ENCODE assay signal across 8 cellular contexts in the genomic region with DNA sequence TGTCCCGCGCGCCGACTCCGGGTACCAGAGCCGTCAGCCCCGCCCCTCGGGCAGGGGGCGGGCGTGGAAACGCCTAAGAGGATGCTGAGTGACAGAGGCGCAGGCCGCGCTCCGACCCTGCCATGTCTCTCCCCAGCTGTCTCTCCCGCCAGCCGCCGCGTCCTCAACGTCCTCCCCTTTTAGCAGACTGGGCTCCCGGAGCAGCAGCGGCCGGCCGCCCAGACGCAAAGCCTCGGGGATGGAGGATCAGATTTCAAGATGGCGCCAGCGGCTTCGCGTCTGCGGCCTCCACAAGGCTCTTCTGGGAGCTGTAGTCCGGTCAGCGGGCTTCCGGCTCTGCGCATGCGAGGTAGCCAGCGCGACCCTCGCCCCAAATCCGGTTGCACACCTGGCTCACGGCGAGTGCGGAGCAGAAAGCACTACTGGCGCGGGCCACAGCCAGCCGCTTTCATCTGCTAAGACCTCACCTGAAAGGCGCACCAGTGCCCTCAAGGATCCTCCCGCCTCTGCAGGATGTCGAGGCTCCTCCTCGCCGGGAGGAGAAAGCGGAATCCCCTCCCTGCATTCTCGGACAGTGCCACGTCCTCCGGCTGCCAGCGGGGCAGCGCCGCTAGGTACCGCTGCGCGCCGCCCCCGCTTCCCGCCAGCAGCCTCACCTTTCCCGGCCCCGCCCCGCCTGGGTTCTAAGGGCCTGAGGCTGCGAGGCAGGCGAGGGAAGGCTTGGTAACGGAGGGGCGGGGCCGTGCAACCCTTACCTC.
A peak's percentile ranks its signal among the peaks of the same experiment; 100 is the strongest.
DNase-seq lines count a peak whose midpoint lies in the region; ATAC-seq and TF ChIP-seq lines count a peak whose summit lies in the region.
"Not testable (repeated sequence)": the region's sequence is repeated elsewhere in the genome, so short reads cannot be mapped to it uniquely, and the experiment has no call there.

No MANE protein-coding gene starts in this region.

- not testable (repeated sequence) for H3K36me3 Mint-ChIP-seq in WTC11, brain

- peak overlapping the region; percentile 53; the same call in 1 of the 2 replicates for H3K27ac Mint-ChIP-seq in WTC11
- peak overlapping the region in 2 of 5 experiments; percentile 66 to 89 for H3K27ac Mint-ChIP-seq in brain

- not testable (repeated sequence) for TF ChIP-seq POLR2A in uterus (IDR thresholded peaks at IDR 0.05)

- H3K4me1 Mint-ChIP-seq in WTC11, brain: not testable (repeated sequence)

- intact Hi-C loops in uterus (cut with DNase I; ENCODE audit: low total_unique reads): not testable (repeated sequence)

- H3K9me3 Mint-ChIP-seq in WTC11, brain: not testable (repeated sequence)

- H3K4me3 ChIP-seq in iPS-11a (ENCODE audit: low read depth, low read length) (peak overlapping the region; percentile 39), uterus (peak overlapping the region; percentile 36 to 61)

- H3K27ac ChIP-seq in uterus: peak overlapping the region; percentile 57 to 65

- not testable (repeated sequence) for H3K4me1 ChIP-seq in uterus

- H3K4me3 Mint-ChIP-seq in WTC11: peak overlapping the region; percentile 63
- peak overlapping the region; percentile 51 to 72 (median 71) for H3K4me3 Mint-ChIP-seq in brain

- ATAC-seq in GM18868 (IDR thresholded peaks at IDR 0.05; ENCODE audit: unreplicated experiment) (peak; percentile 83), HG03045 (IDR thresholded peaks at IDR 0.05; ENCODE audit: unreplicated experiment) (peak; percentile 82), WTC11 (peak; percentile 87)

- POLR2A ChIA-PET in WTC11 (lab: Charles Lee): not testable (repeated sequence)

- CTCF ChIA-PET in WTC11 (lab: Charles Lee): not testable (repeated sequence)

- H3K27me3 ChIP-seq in uterus: not testable (repeated sequence)

- H3K36me3 ChIP-seq in uterus: not testable (repeated sequence)

- TF ChIP-seq CTCF in WTC11 (IDR thresholded peaks at IDR 0.05); brain (conservative IDR thresholded peaks at IDR 0.05); uterus (IDR thresholded peaks at IDR 0.05): not testable (repeated sequence)

- not testable (repeated sequence) for H3K9me3 ChIP-seq in uterus

- not testable (repeated sequence) for H3K27me3 Mint-ChIP-seq in WTC11 (ENCODE audit: low read depth); brain

- peak; percentile 14 for DNase-seq in NCI-H2107 (lab: John Stamatoyannopoulos, UW)
- peak; percentile 81 for DNase-seq in WTC11 (ENCODE audit: low spot score)
- peak; percentile 81 for DNase-seq in retina
- DNase-seq in uterus: peak; percentile 67 to 77

Comparison
In these comparisons a context has a peak if more than half of its experiments do, and no peak if none do; other contexts are left out.
1. Peak in every context shown above with its lines: DNase-seq, ATAC-seq, H3K4me3 ChIP-seq and H3K27ac ChIP-seq.
2. DNase-seq: peak in every context shown above with its lines; median percentile 81 in WTC11; 81 in retina; 72 in uterus; 14 in NCI-H2107.